In the genomic region with DNA sequence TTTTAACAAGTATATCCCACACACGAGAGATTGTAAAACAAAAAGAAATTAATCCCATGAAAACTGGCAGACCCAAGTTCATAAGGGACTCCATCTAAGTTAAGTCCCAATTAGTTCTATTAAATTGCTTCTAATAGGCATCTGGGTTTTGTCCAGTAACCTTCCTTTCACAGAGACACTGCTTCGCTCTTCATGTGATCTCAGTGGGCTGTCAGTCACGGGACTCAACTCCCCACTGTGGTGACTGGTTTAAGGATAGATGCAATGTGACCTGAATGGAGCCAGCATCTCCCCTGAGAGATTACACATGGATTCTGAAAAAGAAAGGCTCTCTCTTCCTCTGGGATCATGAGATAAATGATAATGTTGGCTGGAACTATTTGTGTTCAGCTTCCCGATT, we compare ENCODE assay signal across 7 cellular contexts.
"Had no signal": no experiment of that assay in that cellular context is flagged by ENCODE, and none has a peak within 500 bp of the region (broad histone marks: within the 10 kb centered on the region; RNA-seq: fewer than 3 reads in every experiment).

No MANE protein-coding gene starts in this region.

- H3K4me3 ChIP-seq: HAP-1 had no signal

- ATAC-seq: HepG2 had no signal

- H3K36me3 ChIP-seq: HAP-1 had no signal

- H3K4me1 ChIP-seq: HAP-1 had no signal

- H3K27ac ChIP-seq: HL-60 had no signal

- DNase-seq: GOT3, H7, HFFc6, KBM-7 had no signal

- H3K9me3 ChIP-seq: HAP-1 had no signal
